ENCODE assay signal across 33 cellular contexts in genomic region chr1:91032349-91032748, GRCh38.
"Had no signal": no experiment of that assay in that cellular context is flagged by ENCODE, and none has a peak within 500 bp of the region (broad histone marks: within the 10 kb centered on the region; RNA-seq: fewer than 3 reads in every experiment).

No MANE protein-coding gene starts in this region.

- H3K9me3 ChIP-seq: adrenal gland, body of pancreas, breast epithelium had no signal

- H3K27me3 ChIP-seq: adrenal gland, body of pancreas, brain microvascular endothelial cell, breast epithelium had no signal

- FAIRE-seq: astrocyte, TTC549 had no signal

- H3K4me1 ChIP-seq: adrenal gland, breast epithelium had no signal

- H3K4me3 ChIP-seq: adrenal gland, body of pancreas, breast epithelium had no signal

- H3K36me3 ChIP-seq: adrenal gland, brain microvascular endothelial cell, breast epithelium had no signal

- ATAC-seq: activated CD8-positive, alpha-beta T cell treated with anti-CD3 and anti-CD28 coated beads for 36 hours; activated naive CD4-positive, alpha-beta T cell treated with anti-CD3 and anti-CD28 coated beads, Interleukin-2, amount 50 U/mL, for 72 hours; activated T-cell treated with anti-CD3 and anti-CD28 coated beads, Interleukin-2, amount 50 U/mL, for 4 hours; activated T-cell treated with anti-CD3 and anti-CD28 coated beads, Interleukin-2, amount 50 U/mL, for 72 hours; activated T-helper 17 cell treated with anti-CD3 and anti-CD28 coated beads, Interleukin-2, amount 50 U/mL, for 72 hours; body of pancreas had no signal

- H3K27ac ChIP-seq: adrenal gland, body of pancreas, brain microvascular endothelial cell, breast epithelium, VCaP had no signal

- DNase-seq: activated B cell treated with CpG ODN at 0.5 μM for 24 hours; activated CD4-positive, alpha-beta memory T cell treated with anti-CD3 and anti-CD28 coated beads for 36 hours; activated CD4-positive, alpha-beta T cell treated with anti-CD3 and anti-CD28 coated beads for 4 hours; activated CD4-positive, alpha-beta T cell treated with anti-CD3 and anti-CD28 coated beads, Interleukin-2, amount 10 ng/mL, durations not matched to agents 24 days and 14 days; activated CD4-positive, alpha-beta T cell treated with anti-CD3 and anti-CD28 coated beads, Interleukin-2, amount 50 U/mL, for 1 hour; activated CD4-positive, alpha-beta T cell treated with anti-CD3 and anti-CD28 coated beads, Interleukin-2, amount 50 U/mL, for 4 hours; activated CD4-positive, CD25-positive, alpha-beta regulatory T cell treated with anti-CD3 and anti-CD28 coated beads, Interleukin-2, amount 50 U/mL, for 72 hours; activated CD8-positive, alpha-beta memory T cell treated with anti-CD3 and anti-CD28 coated beads, Interleukin-2, amount 50 U/mL, for 4 hours; activated CD8-positive, alpha-beta T cell treated with anti-CD3 and anti-CD28 coated beads for 36 hours; activated effector memory CD4-positive, alpha-beta T cell treated with anti-CD3 and anti-CD28 coated beads, Interleukin-2, amount 50 U/mL, for 16 hours; activated gamma-delta T cell treated with Interleukin-2 at 50 U/mL for 16 hours; activated naive CD4-positive, alpha-beta T cell; activated naive CD4-positive, alpha-beta T cell treated with anti-CD3 and anti-CD28 coated beads for 36 hours; activated naive CD4-positive, alpha-beta T cell treated with anti-CD3 and anti-CD28 coated beads, Interleukin-2, amount 50 U/mL, for 16 hours; activated naive CD8-positive, alpha-beta T cell treated with anti-CD3 and anti-CD28 coated beads for 36 hours; activated T-cell treated with anti-CD3 and anti-CD28 coated beads for 4 hours; activated T-cell treated with anti-CD3 and anti-CD28 coated beads, Interleukin-2, amount 50 U/mL, for 1 hour; activated T-cell treated with anti-CD3 and anti-CD28 coated beads, Interleukin-2, amount 50 U/mL, for 4 hours; activated T-cell treated with anti-CD3 and anti-CD28 coated beads, Interleukin-2, amount 50 U/mL, for 72 hours; adrenal gland; amniotic stem cell; aorta; body of pancreas; brain microvascular endothelial cell; central memory CD4-positive, alpha-beta T cell; T-helper 2 cell; T-helper 9 cell had no signal
